15 cellular contexts compared by ENCODE assay signal in the genomic region with DNA sequence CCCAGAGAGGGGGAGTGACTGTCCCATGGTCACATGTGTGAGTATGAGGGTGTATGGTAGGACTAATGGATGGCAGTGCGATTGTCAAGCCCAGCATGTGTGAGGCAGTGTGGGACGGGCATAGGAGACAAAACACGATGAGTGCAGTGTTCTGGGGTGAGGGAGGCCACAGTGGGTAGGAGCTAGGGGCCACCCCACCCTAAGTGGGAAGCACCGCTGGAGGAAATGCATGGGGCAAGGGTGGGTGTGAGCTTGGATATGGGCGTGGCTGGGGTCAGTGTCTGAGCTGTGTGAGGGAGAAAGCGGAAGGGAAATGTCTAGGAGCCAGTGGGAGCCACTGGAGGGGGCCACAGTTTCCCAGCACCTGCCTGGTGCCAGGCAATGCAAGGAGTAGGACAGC. TPM values are rescaled to one million over a fixed set of nuclear protein-coding genes. Genes with fewer than 3 reads are reported as not detected.
DNase-seq lines count a peak whose midpoint lies in the region; ATAC-seq, FAIRE-seq and TF ChIP-seq lines count a peak whose summit lies in the region.
"Had no signal": no experiment of that assay in that cellular context is flagged by ENCODE, and none has a peak within 500 bp of the region (broad histone marks: within the 10 kb centered on the region; RNA-seq: fewer than 3 reads in every experiment).

No MANE protein-coding gene starts in this region.

- no peak overlapping the region for H4K91ac ChIP-seq in IMR-90 (ENCODE audit: insufficient read depth, low read depth, low read length)

- H3K14ac ChIP-seq in IMR-90 (replicated peaks; ENCODE audit: low read depth, low read length): no peak overlapping the region

- POLR2A ChIA-PET in IMR-90 (lab: Charles Lee; ENCODE audit: unreplicated experiment): no interaction called here
- POLR2A ChIA-PET in endothelial cell of umbilical vein (lab: Charles Lee): no interaction called here

- TF ChIP-seq POLR2A in IMR-90 (IDR thresholded peaks at IDR 0.05; ENCODE audit: low read depth, low read length) (no peak), endothelial cell of umbilical vein (IDR thresholded peaks at IDR 0.05; ENCODE audit: low read depth, low read length) (no peak), ovary (IDR thresholded peaks at IDR 0.05) (no peak)

- in situ Hi-C loops in IMR-90 (cut with MboI; ENCODE audit: low sequenced_read_pairs): loop anchor here (5.0 to 25.0 kb wide), 2 partner anchors 150 to 380 kb away; no protein-coding TSS in a partner anchor

- DNase-seq in IMR-90 (no peak), endothelial cell of umbilical vein (ENCODE audit: low read depth, low spot score) (no peak), psoas muscle (peak in 1 of 2 donors; percentile 30), ovary (no peak), MG63 (no peak), Karpas-422 (no peak), MM.1S (no peak)
- DNase-seq: NCI-H187 treated with DMSO at 0.1 percent for 48 hours had no signal

- no peak for TF ChIP-seq EP300 in ovary (IDR thresholded peaks at IDR 0.05)

- H3K18ac ChIP-seq in IMR-90 (ENCODE audit: low read depth, low read length): no peak overlapping the region

- WGBS in IMR-90 (ENCODE audit: extremely low coverage in 2 of 2, insufficient read length in 1 of 2), 2 experiments: 93% methylated on average over 2 of the region's 6 CpGs; no CpG with 5 or more reads in 1 of the 2 experiments
- 59 to 71% (median 65%) methylated on average over 6 of the region's 6 CpGs for WGBS in psoas muscle, 3 donors
- WGBS in ovary, 3 donors: 72 to 77% (median 73%) methylated on average over 6 of the region's 6 CpGs

- no peak overlapping the region for H4K5ac ChIP-seq in IMR-90 (ENCODE audit: low read depth, low read length)

- dilution Hi-C loops in IMR-90 (cut with HindIII; ENCODE audit: low sequenced_read_pairs, unreplicated experiment): no loop called here
- dilution Hi-C loops in endothelial cell of umbilical vein (cut with MboI; ENCODE audit: extremely low pct_ligation_motif_present, low sequenced_read_pairs): no loop called here

- TF ChIP-seq RAD21 in IMR-90 (IDR thresholded peaks at IDR 0.05; ENCODE audit: low read length): no peak

- intact Hi-C loops in IMR-90 (cut with micrococcal nuclease) (loop anchor here (1.0 kb wide), 3 partner anchors 94 to 149 kb away; no protein-coding TSS in a partner anchor), endothelial cell of umbilical vein (cut with micrococcal nuclease) (loop anchor here (1.0 kb wide), 7 partner anchors 15 to 149 kb away; a partner anchor contains a TSS), psoas muscle (cut with DNase I) (loop anchor here (1.0 to 5.0 kb wide), 6 partner anchors 56 to 150 kb away; a partner anchor contains a TSS), ovary (cut with DNase I) (loop anchor here (2.0 to 5.0 kb wide), 3 partner anchors 135 to 150 kb away; no protein-coding TSS in a partner anchor)

- no peak for TF ChIP-seq CTCF in IMR-90 (conservative IDR thresholded peaks at IDR 0.05; ENCODE audit: low read depth, low read length)
- no peak for TF ChIP-seq CTCF in endothelial cell of umbilical vein (IDR thresholded peaks at IDR 0.05; ENCODE audit: extremely low read depth in 1 of 2, insufficient read depth in 1 of 2, low read depth in 1 of 2, low read length in 2 of 2)
- TF ChIP-seq CTCF in psoas muscle (IDR thresholded peaks at IDR 0.05): no peak
- TF ChIP-seq CTCF in ovary (IDR thresholded peaks at IDR 0.05): no peak
- no peak for TF ChIP-seq CTCF in MM.1S (IDR thresholded peaks at IDR 0.05; ENCODE audit: low read length)

- CTCF ChIA-PET in IMR-90 (lab: Yijun Ruan, JAX): interaction anchor here (1.0 to 1.7 kb wide), 3 partner anchors 12 to 135 kb away, joined by 3 to 10 read pairs (median 3); no protein-coding TSS in a partner anchor
- CTCF ChIA-PET in endothelial cell of umbilical vein (lab: Charles Lee): interaction anchor here (0.9 to 6.4 kb wide), 19 partner anchors 10 to 151 kb away, joined by 3 to 114 read pairs (median 6); a partner anchor contains a TSS

- H3K4me3 ChIP-seq in BLaER1: no peak overlapping the region
- no peak overlapping the region for H3K4me3 ChIP-seq in IMR-90 (ENCODE audit: insufficient read depth, low read depth, low read length)
- H3K4me3 ChIP-seq in endothelial cell of umbilical vein (replicated peaks in 1 of 3; ENCODE audit: insufficient read depth in 1 of 3, low read depth in 1 of 3, low read length in 3 of 3): no peak overlapping the region
- no peak overlapping the region for H3K4me3 ChIP-seq in psoas muscle
- no peak overlapping the region for H3K4me3 ChIP-seq in ovary
- no peak overlapping the region for H3K4me3 ChIP-seq in MG63
- H3K4me3 ChIP-seq in Karpas-422 (ENCODE audit: low read length): no peak overlapping the region
- no peak overlapping the region for H3K4me3 ChIP-seq in MM.1S (ENCODE audit: low read length)
- H3K4me3 ChIP-seq: dorsolateral prefrontal cortex, hepatocyte, mucosa of descending colon, prostate gland, transverse colon had no signal

- H3K9me2 ChIP-seq in Karpas-422 (replicated peaks; ENCODE audit: insufficient read depth, low read length) (no peaks in the 10 kb centered on the region), MM.1S (replicated peaks; ENCODE audit: insufficient read depth, low read length) (no peaks in the 10 kb centered on the region)

- BruUV-seq in IMR-90 (replicated peaks; lab: Mats Ljungman, UMichigan): no TSS peak
- no TSS peak for BruUV-seq in endothelial cell of umbilical vein (replicated peaks; lab: Mats Ljungman, UMichigan)

- no peaks in the 10 kb centered on the region for H3F3A ChIP-seq in MM.1S (ENCODE audit: insufficient read depth, low read length)

- no peak overlapping the region for H3K9ac ChIP-seq in BLaER1
- H3K9ac ChIP-seq in IMR-90 (ENCODE audit: low read depth, low read length): no peak overlapping the region
- no peak overlapping the region for H3K9ac ChIP-seq in endothelial cell of umbilical vein (replicated peaks; ENCODE audit: extremely low read depth, insufficient read depth, low read length)
- no peak overlapping the region for H3K9ac ChIP-seq in Karpas-422 (ENCODE audit: low read length)
- no peak overlapping the region for H3K9ac ChIP-seq in MM.1S (ENCODE audit: low read length)

- peak overlapping the region; percentile 87 for H2AK9ac ChIP-seq in IMR-90 (replicated peaks; ENCODE audit: low read depth, low read length, poor library complexity)

- H2BK5ac ChIP-seq in IMR-90 (ENCODE audit: low read depth, low read length, poor library complexity, severe bottlenecking): no peak overlapping the region

- H3K27me3 ChIP-seq in BLaER1 (no peaks in the 10 kb centered on the region), IMR-90 (ENCODE audit: control insufficient read depth, insufficient read depth, low read length) (peaks cover 16% of the 10 kb centered on the region), endothelial cell of umbilical vein (ENCODE audit: control insufficient read depth in 2 of 2, insufficient read depth in 2 of 2, low read length in 2 of 2) (no peaks in the 10 kb centered on the region), psoas muscle (ENCODE audit: insufficient read depth in 3 of 3, low read length in 2 of 3) (no peaks in the 10 kb centered on the region), ovary (no peaks in the 10 kb centered on the region), MG63 (no peaks in the 10 kb centered on the region), Karpas-422 (ENCODE audit: low read length) (no peaks in the 10 kb centered on the region), MM.1S (replicated peaks; ENCODE audit: insufficient read depth, low read length) (peaks cover 5% of the 10 kb centered on the region; the same call in 1 of the 2 replicates)
- H3K27me3 ChIP-seq: dorsolateral prefrontal cortex, hepatocyte, transverse colon had no signal

- H3K9me1 ChIP-seq in IMR-90 (ENCODE audit: insufficient read depth, low read length) (0 out of 2 replicates have a peak, but pooled peaks cover 4% of the 10 kb centered on the region), endothelial cell of umbilical vein (replicated peaks; ENCODE audit: control insufficient read depth, extremely low read depth, insufficient read depth, low read length) (no peaks in the 10 kb centered on the region)

- H3K79me2 ChIP-seq in endothelial cell of umbilical vein (ENCODE audit: control insufficient read depth, insufficient read depth, low read length) (no peaks in the 10 kb centered on the region), Karpas-422 (ENCODE audit: low read length) (no peaks in the 10 kb centered on the region), MM.1S (ENCODE audit: low read length) (no peaks in the 10 kb centered on the region)
- H3K79me2 ChIP-seq: hepatocyte had no signal

- H3K56ac ChIP-seq in IMR-90 (ENCODE audit: extremely low read depth, insufficient read depth, low read length): no peak overlapping the region

- no peak overlapping the region for H2AK5ac ChIP-seq in IMR-90 (ENCODE audit: low read depth, low read length)

- peak overlapping the region; percentile 49 for H2AFZ ChIP-seq in IMR-90 (replicated peaks; ENCODE audit: low read length, poor library complexity)
- peak overlapping the region; percentile 25 for H2AFZ ChIP-seq in endothelial cell of umbilical vein (ENCODE audit: low read depth, low read length)
- H2AFZ ChIP-seq in Karpas-422 (ENCODE audit: low read length): no peak overlapping the region
- H2AFZ ChIP-seq in MM.1S (ENCODE audit: low read length): no peak overlapping the region
- H2AFZ ChIP-seq: hepatocyte had no signal

- peaks cover 64% of the 10 kb centered on the region for H3K4me1 ChIP-seq in BLaER1
- H3K4me1 ChIP-seq in IMR-90 (ENCODE audit: control insufficient read depth, insufficient read depth, low read length): peaks cover 2% of the 10 kb centered on the region; the same call in 1 of the 2 replicates
- H3K4me1 ChIP-seq in endothelial cell of umbilical vein (ENCODE audit: control insufficient read depth, extremely low read depth, insufficient read depth, low read length): peaks cover 9% of the 10 kb centered on the region
- peaks cover 36% of the 10 kb centered on the region for H3K4me1 ChIP-seq in psoas muscle
- no peaks in the 10 kb centered on the region for H3K4me1 ChIP-seq in ovary (ENCODE audit: insufficient read depth)
- H3K4me1 ChIP-seq in Karpas-422 (ENCODE audit: low read length): peaks cover 22% of the 10 kb centered on the region
- H3K4me1 ChIP-seq in MM.1S (ENCODE audit: low read length): no peaks in the 10 kb centered on the region
- H3K4me1 ChIP-seq: prostate gland had no signal

- peak overlapping the region; percentile 39; the same call in 1 of the 2 replicates for H3K4me2 ChIP-seq in BLaER1
- no peak overlapping the region for H3K4me2 ChIP-seq in IMR-90 (ENCODE audit: low read depth, low read length)
- no peak overlapping the region for H3K4me2 ChIP-seq in endothelial cell of umbilical vein (ENCODE audit: insufficient read depth, low read length)
- no peak overlapping the region for H3K4me2 ChIP-seq in Karpas-422 (ENCODE audit: low read depth, low read length, poor library complexity, severe bottlenecking)
- H3K4me2 ChIP-seq in MM.1S (ENCODE audit: low read depth, low read length): no peak overlapping the region
- H3K4me2 ChIP-seq: hepatocyte had no signal

- H2BK20ac ChIP-seq in IMR-90 (ENCODE audit: low read depth, low read length): no peak overlapping the region

- FAIRE-seq in endothelial cell of umbilical vein (lab: Jason Lieb, UNC): no peak

- H3K27ac ChIP-seq in BLaER1 (no peak overlapping the region), IMR-90 (ENCODE audit: insufficient read depth, low read length) (no peak overlapping the region), endothelial cell of umbilical vein (ENCODE audit: insufficient read depth, low read depth, low read length) (no peak overlapping the region), psoas muscle (peak overlapping the region; percentile 93), ovary (no peak overlapping the region), Karpas-422 (ENCODE audit: low read length) (no peak overlapping the region), MM.1S (ENCODE audit: low read length) (no peak overlapping the region)
- H3K27ac ChIP-seq: dorsolateral prefrontal cortex, hepatocyte, transverse colon had no signal

- ATAC-seq in IMR-90 (ENCODE audit: low read depth) (no peak), psoas muscle (no peak)
- ATAC-seq: stimulated activated naive CD8-positive, alpha-beta T cell treated with anti-CD3 and anti-CD28 coated beads, Interleukin-15, Interleukin-2, amounts not matched to agents 100 U/mL and 50 U/mL, for 24 hours had no signal

- H3K9me3 ChIP-seq in BLaER1 (no peaks in the 10 kb centered on the region), IMR-90 (ENCODE audit: control insufficient read depth, insufficient read depth, low read length) (no peaks in the 10 kb centered on the region), endothelial cell of umbilical vein (replicated peaks; ENCODE audit: control insufficient read depth, insufficient read depth, low read length) (no peaks in the 10 kb centered on the region), psoas muscle (no peaks in the 10 kb centered on the region), ovary (no peaks in the 10 kb centered on the region), MG63 (no peaks in the 10 kb centered on the region), Karpas-422 (ENCODE audit: low read length) (no peaks in the 10 kb centered on the region), MM.1S (replicated peaks; ENCODE audit: insufficient read depth, low read length) (no peaks in the 10 kb centered on the region)
- H3K9me3 ChIP-seq: mucosa of descending colon, prostate gland, transverse colon had no signal

- H3K23ac ChIP-seq in IMR-90 (ENCODE audit: low read depth, low read length): no peak overlapping the region

- H2BK120ac ChIP-seq in IMR-90 (ENCODE audit: low read depth, low read length): no peak overlapping the region

- no peaks in the 10 kb centered on the region for H3K79me1 ChIP-seq in IMR-90 (ENCODE audit: low read depth in 1 of 2, low read length in 2 of 2)

- no peak overlapping the region for H3K4ac ChIP-seq in IMR-90 (ENCODE audit: low read depth, low read length)

- no peak overlapping the region for H2BK15ac ChIP-seq in IMR-90 (ENCODE audit: low read depth, low read length)

- H4K8ac ChIP-seq in IMR-90 (ENCODE audit: low read depth in 2 of 2, low read length in 2 of 2): no peak overlapping the region; a peak in 1 of 4 replicates

- no peaks in the 10 kb centered on the region for H4K20me1 ChIP-seq in BLaER1
- H4K20me1 ChIP-seq in IMR-90 (ENCODE audit: insufficient read depth, low read length): 0 out of 2 replicates have a peak, but pooled peaks cover 4% of the 10 kb centered on the region
- H4K20me1 ChIP-seq in endothelial cell of umbilical vein (replicated peaks; ENCODE audit: control insufficient read depth, extremely low read depth, insufficient read depth, low read length): no peaks in the 10 kb centered on the region
- H4K20me1 ChIP-seq in Karpas-422 (ENCODE audit: insufficient read depth, low read depth, low read length): no peaks in the 10 kb centered on the region
- H4K20me1 ChIP-seq in MM.1S (ENCODE audit: insufficient read depth, low read length): no peaks in the 10 kb centered on the region

- no peaks in the 10 kb centered on the region for H3K36me3 ChIP-seq in BLaER1
- H3K36me3 ChIP-seq in IMR-90 (ENCODE audit: control insufficient read depth, insufficient read depth, low read length): no peaks in the 10 kb centered on the region
- no peaks in the 10 kb centered on the region for H3K36me3 ChIP-seq in endothelial cell of umbilical vein (ENCODE audit: control insufficient read depth in 2 of 2, extremely low read depth in 1 of 2, insufficient read depth in 2 of 2, low read length in 2 of 2)
- H3K36me3 ChIP-seq in psoas muscle (ENCODE audit: insufficient read depth in 1 of 2, low read depth in 1 of 2): no peaks in the 10 kb centered on the region
- H3K36me3 ChIP-seq in ovary: no peaks in the 10 kb centered on the region
- H3K36me3 ChIP-seq in MG63: no peaks in the 10 kb centered on the region
- no peaks in the 10 kb centered on the region for H3K36me3 ChIP-seq in Karpas-422 (ENCODE audit: insufficient read depth, low read length)
- H3K36me3 ChIP-seq in MM.1S (replicated peaks; ENCODE audit: insufficient read depth, low read length): no peaks in the 10 kb centered on the region
- H3K36me3 ChIP-seq: prostate gland, transverse colon had no signal

RNA-seq across cellular contexts. Expression of a gene that starts 56.5 kb away (rescaled TPM):
- total RNA-seq in IMR-90 (2012; rRNA removed) (not detected in 2 replicates), endothelial cell of umbilical vein (0.18 and 0.38 TPM in 2 replicates), psoas muscle (1 to 10 TPM in 3 of 4 donors, under 1 TPM in 1; 0.84 to 8.6 (median 3.3) TPM), ovary (10 to 100 TPM in 4 of 7 donors, 1 to 10 TPM in 3; 3.9 to 18.9 (median 10.3) TPM)
- polyA plus RNA-seq in IMR-90 (2012; rRNA removed) (not detected in 2 replicates), endothelial cell of umbilical vein (0.04 and 0.05 TPM in 2 replicates), psoas muscle (under 1 TPM; 0.42 to 0.88 (median 0.44) TPM), ovary (1 to 10 TPM in 1 of 2 donors, under 1 TPM in 1; 0.90 to 1.4 TPM)
- polyA plus RNA-seq in IMR-90 (2012; cell fraction: cytosol; rRNA removed): not detected in 2 replicates
- 0.03 TPM in 1 of 2 replicates, not detected in the other for polyA plus RNA-seq in IMR-90 (2012; cell fraction: nucleus; rRNA removed; ENCODE audit: low replicate concordance)
- polyA plus RNA-seq in endothelial cell of umbilical vein (2011; cell fraction: cytosol; rRNA removed): 0.04 TPM in 1 of 2 replicates, not detected in the other
- 0.05 TPM in 1 of 2 replicates, not detected in the other for polyA plus RNA-seq in endothelial cell of umbilical vein (2011; cell fraction: nucleus; rRNA removed)
- 0.15 and 0.50 TPM in 2 replicates for polyA plus RNA-seq in endothelial cell of umbilical vein (2012)
- 0.19 TPM in 1 of 2 replicates, not detected in the other for polyA minus RNA-seq in endothelial cell of umbilical vein
- 0.82 TPM for polyA minus RNA-seq in endothelial cell of umbilical vein (2011; cell fraction: cytosol; rRNA and poly(A)+ RNA removed)
- 0.43 TPM in 1 of 2 replicates, not detected in the other for polyA minus RNA-seq in endothelial cell of umbilical vein (2011; cell fraction: nucleus; rRNA and poly(A)+ RNA removed)
- not detected in 2 replicates for total RNA-seq in MG63 (2014; rRNA removed; shearing (Covaris generic); ENCODE audit: low replicate concordance)
- total RNA-seq in Karpas-422 (2014; rRNA removed; shearing (Covaris generic); ENCODE audit: low replicate concordance): 0.51 TPM in 1 of 2 replicates, not detected in the other

Comparison
In these comparisons a context has a peak if more than half of its experiments do, and no peak if none do; other contexts are left out.
1. H2AFZ ChIP-seq: peak in IMR-90 (single experiment) and endothelial cell of umbilical vein (single experiment); none in Karpas-422 (single experiment) and MM.1S (single experiment).